Comparison of ENCODE assay signal across 27 cellular contexts in genomic region chr18:7918696-7919095, GRCh38.
"Had no signal": no experiment of that assay in that cellular context is flagged by ENCODE, and none has a peak within 500 bp of the region (broad histone marks: within the 10 kb centered on the region; RNA-seq: fewer than 3 reads in every experiment).

No MANE protein-coding gene starts in this region.

- H3K9me3 ChIP-seq: ovary, prostate gland, right atrium auricular region, thyroid gland had no signal

- H3K27me3 ChIP-seq: ovary, right atrium auricular region, thyroid gland had no signal

- H3K27ac ChIP-seq: left ventricle myocardium inferior, ovary, prostate gland, right atrium auricular region, thyroid gland, VCaP had no signal

- H3K27ac Mint-ChIP-seq: activated CD4-positive, alpha-beta memory T cell treated with anti-CD3 and anti-CD28 coated beads, Interleukin-2, amount 10 ng/mL, durations not matched to agents 7 days and 5 days; activated CD4-positive, alpha-beta T cell treated with anti-CD3 and anti-CD28 coated beads, Interleukin-2, amount 10 ng/mL, durations not matched to agents 24 days and 14 days; activated naive CD4-positive, alpha-beta T cell treated with anti-CD3 and anti-CD28 coated beads for 36 hours; activated naive CD8-positive, alpha-beta T cell treated with anti-CD3 and anti-CD28 coated beads, Interleukin-2, amount 50 U/mL, for 24 hours; activated T-cell treated with anti-CD3 and anti-CD28 coated beads, Interleukin-2, amount 50 U/mL, for 72 hours; dendritic cell treated with granulocyte-macrophage colony-stimulating factor and Interleukin-4, amounts not matched to agents 40 ng/mL and 50 ng/mL, for 4 days; natural killer cell; stimulated activated naive CD8-positive, alpha-beta T cell treated with anti-CD3 and anti-CD28 coated beads, Interleukin-15, Interleukin-2, amounts not matched to agents 100 ng/mL and 50 ng/mL, for 24 hours had no signal

- H3K9me3 Mint-ChIP-seq: activated CD4-positive, alpha-beta T cell treated with anti-CD3 and anti-CD28 coated beads, Interleukin-2, amount 10 ng/mL, durations not matched to agents 24 days and 14 days; stimulated activated naive CD8-positive, alpha-beta T cell treated with anti-CD3 and anti-CD28 coated beads, Interleukin-15, Interleukin-2, amounts not matched to agents 100 ng/mL and 50 ng/mL, for 24 hours had no signal

- H3K4me1 ChIP-seq: prostate gland had no signal

- FAIRE-seq: bronchial epithelial cell, frontal cortex had no signal

- H3K36me3 ChIP-seq: left ventricle myocardium inferior, ovary, prostate gland, right atrium auricular region, thyroid gland had no signal

- H3K27me3 Mint-ChIP-seq: activated CD4-positive, alpha-beta memory T cell treated with anti-CD3 and anti-CD28 coated beads, Interleukin-2, amount 10 ng/mL, durations not matched to agents 7 days and 5 days; activated CD4-positive, alpha-beta T cell treated with anti-CD3 and anti-CD28 coated beads, Interleukin-2, amount 10 ng/mL, durations not matched to agents 24 days and 14 days; activated naive CD8-positive, alpha-beta T cell treated with anti-CD3 and anti-CD28 coated beads, Interleukin-2, amount 50 U/mL, for 24 hours; dendritic cell treated with granulocyte-macrophage colony-stimulating factor and Interleukin-4, amounts not matched to agents 40 ng/mL and 50 ng/mL, for 4 days; stimulated activated naive CD8-positive, alpha-beta T cell treated with anti-CD3 and anti-CD28 coated beads, Interleukin-15, Interleukin-2, amounts not matched to agents 100 ng/mL and 50 ng/mL, for 24 hours had no signal

- H3K4me3 Mint-ChIP-seq: activated CD4-positive, alpha-beta memory T cell treated with anti-CD3 and anti-CD28 coated beads, Interleukin-2, amount 10 ng/mL, durations not matched to agents 7 days and 5 days; activated CD4-positive, alpha-beta T cell treated with anti-CD3 and anti-CD28 coated beads, Interleukin-2, amount 10 ng/mL, durations not matched to agents 24 days and 14 days; activated naive CD4-positive, alpha-beta T cell treated with anti-CD3 and anti-CD28 coated beads for 36 hours; activated naive CD8-positive, alpha-beta T cell treated with anti-CD3 and anti-CD28 coated beads, Interleukin-2, amount 50 U/mL, for 24 hours; activated T-cell treated with anti-CD3 and anti-CD28 coated beads, Interleukin-2, amount 50 U/mL, for 72 hours; dendritic cell treated with granulocyte-macrophage colony-stimulating factor and Interleukin-4, amounts not matched to agents 40 ng/mL and 50 ng/mL, for 4 days; natural killer cell; stimulated activated naive CD8-positive, alpha-beta T cell treated with anti-CD3 and anti-CD28 coated beads, Interleukin-15, Interleukin-2, amounts not matched to agents 100 ng/mL and 50 ng/mL, for 24 hours had no signal

- H3K4me1 Mint-ChIP-seq: activated CD4-positive, alpha-beta memory T cell treated with anti-CD3 and anti-CD28 coated beads, Interleukin-2, amount 10 ng/mL, durations not matched to agents 7 days and 5 days; activated CD4-positive, alpha-beta T cell treated with anti-CD3 and anti-CD28 coated beads, Interleukin-2, amount 10 ng/mL, durations not matched to agents 24 days and 14 days; activated naive CD8-positive, alpha-beta T cell treated with anti-CD3 and anti-CD28 coated beads, Interleukin-2, amount 50 U/mL, for 24 hours; natural killer cell had no signal

- ATAC-seq: activated CD4-positive, CD25-positive, alpha-beta regulatory T cell treated with anti-CD3 and anti-CD28 coated beads, Interleukin-2, amount 50 U/mL, for 24 hours; activated naive CD8-positive, alpha-beta T cell treated with anti-CD3 and anti-CD28 coated beads, Interleukin-2, amount 50 U/mL, for 24 hours; activated T-cell treated with anti-CD3 and anti-CD28 coated beads, Interleukin-2, amount 50 U/mL, for 72 hours; natural killer cell had no signal

- H3K4me3 ChIP-seq: left ventricle myocardium inferior, ovary, prostate gland, right atrium auricular region, thyroid gland had no signal

- DNase-seq: activated CD4-positive, alpha-beta memory T cell treated with anti-CD3 and anti-CD28 coated beads, Interleukin-2, amount 10 ng/mL, durations not matched to agents 7 days and 5 days; activated CD4-positive, alpha-beta T cell treated with anti-CD3 and anti-CD28 coated beads, Interleukin-2, amount 10 ng/mL, durations not matched to agents 24 days and 14 days; activated effector memory CD4-positive, alpha-beta T cell treated with Interleukin-2 at 50 U/mL for 16 hours; activated naive CD4-positive, alpha-beta T cell treated with anti-CD3 and anti-CD28 coated beads for 36 hours; activated naive CD8-positive, alpha-beta T cell treated with anti-CD3 and anti-CD28 coated beads, Interleukin-2, amount 50 U/mL, for 24 hours; activated T-cell treated with anti-CD3 and anti-CD28 coated beads, Interleukin-2, amount 50 U/mL, for 72 hours; aorta; cerebellar nuclear complex; effector CD4-positive, alpha-beta T cell; erythroblast; hippocampal formation; left ventricle myocardium inferior; midbrain; natural killer cell; ovary; stimulated activated CD4-positive, alpha-beta T cell treated with anti-CD3 and anti-CD28 coated beads, Interleukin-4, amount 100 ng/mL, for 4 hours; substantia nigra; T-helper 2 cell; thyroid gland had no signal
